In genomic region chr20:33724439-33725094, GRCh38 we compare ENCODE assay signal across 1 cellular context.
TF ChIP-seq lines count a peak whose summit lies in the region.

No MANE protein-coding gene starts in this region.

TF ChIP-seq in HepG2, 621 proteins besides CTCF, POLR2A, EP300 and RAD21 (continued from another document and continues in another):
- 0 out of 2 replicates have a peak, but pooled peaks have one; percentile 36 for TF ChIP-seq ZNF263 (CRISPR knock-in tag; IDR thresholded peaks at IDR 0.05)
- TF ChIP-seq ZNF20 (CRISPR knock-in tag; IDR thresholded peaks at IDR 0.05) = peak; percentile 98
- no peak for TF ChIP-seq MTF1 (CRISPR knock-in tag; IDR thresholded peaks at IDR 0.05)
- no peak for TF ChIP-seq JUNB (CRISPR knock-in tag; IDR thresholded peaks at IDR 0.05; ENCODE audit: borderline replicate concordance)
- no peak for TF ChIP-seq SMARCE1 (IDR thresholded peaks at IDR 0.05; ENCODE audit: borderline replicate concordance)
- TF ChIP-seq ARNTL (CRISPR knock-in tag; IDR thresholded peaks at IDR 0.05) = no peak
- TF ChIP-seq ZNF446 (CRISPR knock-in tag; IDR thresholded peaks at IDR 0.05) = no peak
- TF ChIP-seq ZNF652 (CRISPR knock-in tag; IDR thresholded peaks at IDR 0.05; ENCODE audit: borderline replicate concordance, low read depth) = no peak
- TF ChIP-seq, protein P1, sequence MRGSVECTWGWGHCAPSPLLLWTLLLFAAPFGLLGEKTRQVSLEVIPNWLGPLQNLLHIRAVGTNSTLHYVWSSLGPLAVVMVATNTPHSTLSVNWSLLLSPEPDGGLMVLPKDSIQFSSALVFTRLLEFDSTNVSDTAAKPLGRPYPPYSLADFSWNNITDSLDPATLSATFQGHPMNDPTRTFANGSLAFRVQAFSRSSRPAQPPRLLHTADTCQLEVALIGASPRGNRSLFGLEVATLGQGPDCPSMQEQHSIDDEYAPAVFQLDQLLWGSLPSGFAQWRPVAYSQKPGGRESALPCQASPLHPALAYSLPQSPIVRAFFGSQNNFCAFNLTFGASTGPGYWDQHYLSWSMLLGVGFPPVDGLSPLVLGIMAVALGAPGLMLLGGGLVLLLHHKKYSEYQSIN (CRISPR knock-in tag; IDR thresholded peaks at IDR 0.05; ENCODE audit: borderline replicate concordance) = no peak
- TF ChIP-seq KLF12 (CRISPR knock-in tag; IDR thresholded peaks at IDR 0.05; ENCODE audit: borderline replicate concordance) = 0 out of 2 replicates have a peak, but pooled peaks have one; percentile 48
- TF ChIP-seq, protein P2, sequence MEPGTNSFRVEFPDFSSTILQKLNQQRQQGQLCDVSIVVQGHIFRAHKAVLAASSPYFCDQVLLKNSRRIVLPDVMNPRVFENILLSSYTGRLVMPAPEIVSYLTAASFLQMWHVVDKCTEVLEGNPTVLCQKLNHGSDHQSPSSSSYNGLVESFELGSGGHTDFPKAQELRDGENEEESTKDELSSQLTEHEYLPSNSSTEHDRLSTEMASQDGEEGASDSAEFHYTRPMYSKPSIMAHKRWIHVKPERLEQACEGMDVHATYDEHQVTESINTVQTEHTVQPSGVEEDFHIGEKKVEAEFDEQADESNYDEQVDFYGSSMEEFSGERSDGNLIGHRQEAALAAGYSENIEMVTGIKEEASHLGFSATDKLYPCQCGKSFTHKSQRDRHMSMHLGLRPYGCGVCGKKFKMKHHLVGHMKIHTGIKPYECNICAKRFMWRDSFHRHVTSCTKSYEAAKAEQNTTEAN (CRISPR knock-in tag; conservative IDR thresholded peaks at IDR 0.05) = 0 out of 2 replicates have a peak, but pooled peaks have one; percentile 47
- TF ChIP-seq ZNF775 (CRISPR knock-in tag; IDR thresholded peaks at IDR 0.05; ENCODE audit: borderline replicate concordance) = peak; percentile 92; the same call in 1 of the 2 replicates
- peak; percentile 45 for TF ChIP-seq MED8 (CRISPR knock-in tag; IDR thresholded peaks at IDR 0.05; ENCODE audit: insufficient replicate concordance)
- no peak for TF ChIP-seq DNMT1 (CRISPR knock-in tag; IDR thresholded peaks at IDR 0.05)
- no peak; the same call in 1 of the 2 replicates for TF ChIP-seq TRIM24 (CRISPR knock-in tag; IDR thresholded peaks at IDR 0.05)
- TF ChIP-seq KAT7 (CRISPR knock-in tag; IDR thresholded peaks at IDR 0.05; ENCODE audit: borderline replicate concordance) = no peak; the same call in 1 of the 2 replicates
- no peak for TF ChIP-seq ZFAT (CRISPR knock-in tag; conservative IDR thresholded peaks at IDR 0.05)
- TF ChIP-seq SMAD1 (CRISPR knock-in tag; IDR thresholded peaks at IDR 0.05; ENCODE audit: borderline replicate concordance, low read depth) = no peak
- TF ChIP-seq, protein P3, sequence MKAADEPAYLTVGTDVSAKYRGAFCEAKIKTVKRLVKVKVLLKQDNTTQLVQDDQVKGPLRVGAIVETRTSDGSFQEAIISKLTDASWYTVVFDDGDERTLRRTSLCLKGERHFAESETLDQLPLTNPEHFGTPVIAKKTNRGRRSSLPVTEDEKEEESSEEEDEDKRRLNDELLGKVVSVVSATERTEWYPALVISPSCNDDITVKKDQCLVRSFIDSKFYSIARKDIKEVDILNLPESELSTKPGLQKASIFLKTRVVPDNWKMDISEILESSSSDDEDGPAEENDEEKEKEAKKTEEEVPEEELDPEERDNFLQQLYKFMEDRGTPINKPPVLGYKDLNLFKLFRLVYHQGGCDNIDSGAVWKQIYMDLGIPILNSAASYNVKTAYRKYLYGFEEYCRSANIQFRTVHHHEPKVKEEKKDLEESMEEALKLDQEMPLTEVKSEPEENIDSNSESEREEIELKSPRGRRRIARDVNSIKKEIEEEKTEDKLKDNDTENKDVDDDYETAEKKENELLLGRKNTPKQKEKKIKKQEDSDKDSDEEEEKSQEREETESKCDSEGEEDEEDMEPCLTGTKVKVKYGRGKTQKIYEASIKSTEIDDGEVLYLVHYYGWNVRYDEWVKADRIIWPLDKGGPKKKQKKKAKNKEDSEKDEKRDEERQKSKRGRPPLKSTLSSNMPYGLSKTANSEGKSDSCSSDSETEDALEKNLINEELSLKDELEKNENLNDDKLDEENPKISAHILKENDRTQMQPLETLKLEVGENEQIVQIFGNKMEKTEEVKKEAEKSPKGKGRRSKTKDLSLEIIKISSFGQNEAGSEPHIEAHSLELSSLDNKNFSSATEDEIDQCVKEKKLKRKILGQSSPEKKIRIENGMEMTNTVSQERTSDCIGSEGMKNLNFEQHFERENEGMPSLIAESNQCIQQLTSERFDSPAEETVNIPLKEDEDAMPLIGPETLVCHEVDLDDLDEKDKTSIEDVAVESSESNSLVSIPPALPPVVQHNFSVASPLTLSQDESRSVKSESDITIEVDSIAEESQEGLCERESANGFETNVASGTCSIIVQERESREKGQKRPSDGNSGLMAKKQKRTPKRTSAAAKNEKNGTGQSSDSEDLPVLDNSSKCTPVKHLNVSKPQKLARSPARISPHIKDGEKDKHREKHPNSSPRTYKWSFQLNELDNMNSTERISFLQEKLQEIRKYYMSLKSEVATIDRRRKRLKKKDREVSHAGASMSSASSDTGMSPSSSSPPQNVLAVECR (CRISPR knock-in tag; IDR thresholded peaks at IDR 0.05; ENCODE audit: borderline replicate concordance) = peak; percentile 47; the same call in 1 of the 2 replicates
- TF ChIP-seq ERF (CRISPR knock-in tag; IDR thresholded peaks at IDR 0.05) = peak; percentile 50; the same call in 1 of the 2 replicates
- TF ChIP-seq, protein P4, sequence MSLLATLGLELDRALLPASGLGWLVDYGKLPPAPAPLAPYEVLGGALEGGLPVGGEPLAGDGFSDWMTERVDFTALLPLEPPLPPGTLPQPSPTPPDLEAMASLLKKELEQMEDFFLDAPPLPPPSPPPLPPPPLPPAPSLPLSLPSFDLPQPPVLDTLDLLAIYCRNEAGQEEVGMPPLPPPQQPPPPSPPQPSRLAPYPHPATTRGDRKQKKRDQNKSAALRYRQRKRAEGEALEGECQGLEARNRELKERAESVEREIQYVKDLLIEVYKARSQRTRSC (CRISPR knock-in tag; IDR thresholded peaks at IDR 0.05; ENCODE audit: low read depth) = no peak
- TF ChIP-seq FOXA1 (IDR thresholded peaks at IDR 0.05) = no peak
- peak; percentile 44; the same call in 1 of the 2 replicates for TF ChIP-seq FOXA1 (CRISPR knock-in tag; IDR thresholded peaks at IDR 0.05)
- TF ChIP-seq ZNF274 (CRISPR knock-in tag; IDR thresholded peaks at IDR 0.05) = no peak
- TF ChIP-seq ZBTB40 (IDR thresholded peaks at IDR 0.05) = no peak
- TF ChIP-seq ZBTB40 (CRISPR knock-in tag; IDR thresholded peaks at IDR 0.05) = 0 out of 2 replicates have a peak, but pooled peaks have one; percentile 36
- no peak for TF ChIP-seq ARHGAP35 (CRISPR knock-in tag; IDR thresholded peaks at IDR 0.05; ENCODE audit: borderline replicate concordance)
- TF ChIP-seq NR2C2 (CRISPR knock-in tag; IDR thresholded peaks at IDR 0.05; ENCODE audit: borderline replicate concordance) = peak; percentile 78
- TF ChIP-seq ZNF451 (CRISPR knock-in tag; IDR thresholded peaks at IDR 0.05) = no peak
- TF ChIP-seq ZSCAN29 (CRISPR knock-in tag; conservative IDR thresholded peaks at IDR 0.05) = 0 out of 2 replicates have a peak, but pooled peaks have one; percentile 71
- TF ChIP-seq AGO2 (optimal IDR thresholded peaks at IDR 0.05; ENCODE audit: low read depth, low read length) = no peak
- peak; percentile 40; the same call in 1 of the 2 replicates for TF ChIP-seq SAP130 (CRISPR knock-in tag; IDR thresholded peaks at IDR 0.05; ENCODE audit: low read depth)
- TF ChIP-seq, protein P5, sequence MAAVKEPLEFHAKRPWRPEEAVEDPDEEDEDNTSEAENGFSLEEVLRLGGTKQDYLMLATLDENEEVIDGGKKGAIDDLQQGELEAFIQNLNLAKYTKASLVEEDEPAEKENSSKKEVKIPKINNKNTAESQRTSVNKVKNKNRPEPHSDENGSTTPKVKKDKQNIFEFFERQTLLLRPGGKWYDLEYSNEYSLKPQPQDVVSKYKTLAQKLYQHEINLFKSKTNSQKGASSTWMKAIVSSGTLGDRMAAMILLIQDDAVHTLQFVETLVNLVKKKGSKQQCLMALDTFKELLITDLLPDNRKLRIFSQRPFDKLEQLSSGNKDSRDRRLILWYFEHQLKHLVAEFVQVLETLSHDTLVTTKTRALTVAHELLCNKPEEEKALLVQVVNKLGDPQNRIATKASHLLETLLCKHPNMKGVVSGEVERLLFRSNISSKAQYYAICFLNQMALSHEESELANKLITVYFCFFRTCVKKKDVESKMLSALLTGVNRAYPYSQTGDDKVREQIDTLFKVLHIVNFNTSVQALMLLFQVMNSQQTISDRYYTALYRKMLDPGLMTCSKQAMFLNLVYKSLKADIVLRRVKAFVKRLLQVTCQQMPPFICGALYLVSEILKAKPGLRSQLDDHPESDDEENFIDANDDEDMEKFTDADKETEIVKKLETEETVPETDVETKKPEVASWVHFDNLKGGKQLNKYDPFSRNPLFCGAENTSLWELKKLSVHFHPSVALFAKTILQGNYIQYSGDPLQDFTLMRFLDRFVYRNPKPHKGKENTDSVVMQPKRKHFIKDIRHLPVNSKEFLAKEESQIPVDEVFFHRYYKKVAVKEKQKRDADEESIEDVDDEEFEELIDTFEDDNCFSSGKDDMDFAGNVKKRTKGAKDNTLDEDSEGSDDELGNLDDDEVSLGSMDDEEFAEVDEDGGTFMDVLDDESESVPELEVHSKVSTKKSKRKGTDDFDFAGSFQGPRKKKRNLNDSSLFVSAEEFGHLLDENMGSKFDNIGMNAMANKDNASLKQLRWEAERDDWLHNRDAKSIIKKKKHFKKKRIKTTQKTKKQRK (IDR thresholded peaks at IDR 0.05; ENCODE audit: low read length) = no peak
- no peak for TF ChIP-seq MEIS2 (CRISPR knock-in tag; IDR thresholded peaks at IDR 0.05)
- no peak for TF ChIP-seq SETDB1 (CRISPR knock-in tag; IDR thresholded peaks at IDR 0.05; ENCODE audit: borderline replicate concordance)
- TF ChIP-seq, protein P6, sequence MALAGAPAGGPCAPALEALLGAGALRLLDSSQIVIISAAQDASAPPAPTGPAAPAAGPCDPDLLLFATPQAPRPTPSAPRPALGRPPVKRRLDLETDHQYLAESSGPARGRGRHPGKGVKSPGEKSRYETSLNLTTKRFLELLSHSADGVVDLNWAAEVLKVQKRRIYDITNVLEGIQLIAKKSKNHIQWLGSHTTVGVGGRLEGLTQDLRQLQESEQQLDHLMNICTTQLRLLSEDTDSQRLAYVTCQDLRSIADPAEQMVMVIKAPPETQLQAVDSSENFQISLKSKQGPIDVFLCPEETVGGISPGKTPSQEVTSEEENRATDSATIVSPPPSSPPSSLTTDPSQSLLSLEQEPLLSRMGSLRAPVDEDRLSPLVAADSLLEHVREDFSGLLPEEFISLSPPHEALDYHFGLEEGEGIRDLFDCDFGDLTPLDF (CRISPR knock-in tag; IDR thresholded peaks at IDR 0.05) = no peak
- TF ChIP-seq HDAC2 (CRISPR knock-in tag; IDR thresholded peaks at IDR 0.05) = peak; percentile 85
